ENCODE assay signal across 9 cellular contexts in genomic region chr4:113978561-113979156, GRCh38. TPM values are rescaled to one million over a fixed set of nuclear protein-coding genes. Genes with fewer than 3 reads are reported as not detected.
A peak's percentile ranks its signal among the peaks of the same experiment; 100 is the strongest.
DNase-seq lines count a peak whose midpoint lies in the region; ATAC-seq lines count a peak whose summit lies in the region.
"Had no signal": no experiment of that assay in that cellular context is flagged by ENCODE, and none has a peak within 500 bp of the region (broad histone marks: within the 10 kb centered on the region; RNA-seq: fewer than 3 reads in every experiment).

No MANE protein-coding gene starts in this region.

- H3K9me3 ChIP-seq in duodenal mucosa (ENCODE audit: control insufficient read depth in 1 of 2, low read length in 2 of 2) (no peaks in the 10 kb centered on the region), mesodermal cell (ENCODE audit: control insufficient read depth, low read length) (no peaks in the 10 kb centered on the region)

- H3K27me3 ChIP-seq in duodenal mucosa (ENCODE audit: control insufficient read depth in 1 of 2, insufficient read depth in 2 of 2, low read length in 2 of 2), result peaks cover 4 to 9% of the 10 kb centered on the region in 2 donors

- no peak for DNase-seq in Right ventricle myocardium inferior (ENCODE audit: missing footprints)
- DNase-seq in cardiac septum (ENCODE audit: low spot score), result no peak
- DNase-seq in AG08395 (ENCODE audit: low spot score), result no peak
- no peak for DNase-seq in AG20443 (ENCODE audit: low spot score)
- DNase-seq: activated B cell treated with CpG ODN at 0.5 μM for 24 hours had no signal

- peak overlapping the region; percentile 77 for H3K4me3 ChIP-seq in duodenal mucosa (ENCODE audit: low read depth in 1 of 2, low read length in 2 of 2)
- H3K4me3 ChIP-seq in mesodermal cell (ENCODE audit: extremely low read depth, insufficient read depth, low read length, poor library complexity, severe bottlenecking), result peak overlapping the region; percentile 64

- peak; percentile 14 for ATAC-seq in Right ventricle myocardium inferior
- ATAC-seq in GM21423 (IDR thresholded peaks at IDR 0.05; ENCODE audit: unreplicated experiment), result no peak
- ATAC-seq in HG02798 (IDR thresholded peaks at IDR 0.05; ENCODE audit: poor library complexity, unreplicated experiment), result no peak

- intact Hi-C loops in Right ventricle myocardium inferior (cut with DNase I), result no loop called here
- intact Hi-C loops in cardiac septum (cut with DNase I), result no loop called here

- WGBS in mesodermal cell (ENCODE audit: insufficient coverage in 2 of 2), 2 experiments, result 10 to 17% methylated on average over 7 to 14 of the region's 18 CpGs

- H3K36me3 ChIP-seq in duodenal mucosa (ENCODE audit: control insufficient read depth in 1 of 2, insufficient read depth in 2 of 2, low read length in 2 of 2) (no peaks in the 10 kb centered on the region), mesodermal cell (ENCODE audit: control insufficient read depth, insufficient read depth, low read length) (no peaks in the 10 kb centered on the region)

- H3K27ac ChIP-seq in duodenal mucosa (ENCODE audit: low read depth, low read length), result no peak overlapping the region
- H3K27ac ChIP-seq in mesodermal cell (ENCODE audit: low read depth, low read length, severe bottlenecking), result no peak overlapping the region

- H3K9ac ChIP-seq in duodenal mucosa (ENCODE audit: low read depth in 1 of 2, low read length in 2 of 2), result peak overlapping the region; percentile 48 to 70

- peaks cover 0 to 4% of the 10 kb centered on the region in 2 donors for H3K4me1 ChIP-seq in duodenal mucosa (ENCODE audit: control insufficient read depth in 1 of 2, insufficient read depth in 2 of 2, low read length in 2 of 2)
- no peaks in the 10 kb centered on the region for H3K4me1 ChIP-seq in mesodermal cell (ENCODE audit: control insufficient read depth, insufficient read depth, low read length, poor library complexity, severe bottlenecking)

RNA-seq across cellular contexts. Expression of gene ARSJ, which starts 0.8 kb away (rescaled TPM):
- total RNA-seq in Right ventricle myocardium inferior (0.54 TPM), cardiac septum (12.8 TPM)
- polyA plus RNA-seq in mesodermal cell (2013, experiment 1 of 2), result 4.0 TPM
- polyA plus RNA-seq in mesodermal cell (2013, experiment 2 of 2), result 3.5 TPM
- total RNA-seq: activated B cell treated with CpG ODN at 0.5 μM for 24 hours had no signal
